In genomic region chr1:92484171-92484471, GRCh38 we compare ENCODE assay signal across 8 cellular contexts. TPM values are rescaled to one million over a fixed set of nuclear protein-coding genes. Genes with fewer than 3 reads are reported as not detected.
DNase-seq lines count a peak whose midpoint lies in the region; ATAC-seq and TF ChIP-seq lines count a peak whose summit lies in the region.

No MANE protein-coding gene starts in this region.

- peaks cover 73% of the 10 kb centered on the region for H3K36me3 Mint-ChIP-seq in activated T-cell treated with anti-CD3 and anti-CD28 coated beads, Interleukin-2, amount 50 U/mL, for 24 hours (ENCODE audit: low read depth)
- H3K36me3 Mint-ChIP-seq in activated T-helper 2 cell treated with anti-CD3 and anti-CD28 coated beads, Interferon-gamma antibody, Interleukin-2, Interleukin-4, amounts not matched to agents 10 μg/mL and 5 μg/mL and 100 μg/mL, durations not matched to agents 14 hours and 24 hours and 36 hours (ENCODE audit: low read depth): peaks cover 64% of the 10 kb centered on the region

- intact Hi-C loops in activated T-helper 2 cell treated with anti-CD3 and anti-CD28 coated beads, Interferon-gamma antibody, Interleukin-2, Interleukin-4, amounts not matched to agents 10 μg/mL and 5 μg/mL and 100 μg/mL, durations not matched to agents 14 hours and 24 hours and 36 hours (cut with micrococcal nuclease): loop anchor here (1.0 to 10.0 kb wide), 3 partner anchors 93 to 289 kb away; no protein-coding TSS in a partner anchor
- intact Hi-C loops in right lobe of liver (cut with DNase I): no loop called here

- peak overlapping the region in 2 of 3 donors; percentile 46 to 50 for H3K4me3 ChIP-seq in right lobe of liver
- peak overlapping the region; percentile 60 for H3K4me3 ChIP-seq in suprapubic skin

- no peak for DNase-seq in activated T-cell treated with anti-CD3 and anti-CD28 coated beads, Interleukin-2, amount 50 U/mL, for 24 hours
- DNase-seq in activated T-cell treated with anti-CD3 and anti-CD28 coated beads, Interleukin-2, amount 50 U/mL, for 1 hour: no peak
- DNase-seq in activated T-helper 2 cell treated with anti-CD3 and anti-CD28 coated beads, Interferon-gamma antibody, Interleukin-2, Interleukin-4, amounts not matched to agents 10 μg/mL and 5 μg/mL and 100 μg/mL, durations not matched to agents 14 hours and 24 hours and 36 hours (ENCODE audit: low spot score): no peak
- DNase-seq in right lobe of liver (peak in 1 of 3 donors; percentile 44), suprapubic skin (ENCODE audit: low spot score in 2 of 2) (no peak), foreskin keratinocyte (no peak), GM19240 (ENCODE audit: insufficient read length, low spot score) (no peak)

- TF ChIP-seq CTCF in right lobe of liver (IDR thresholded peaks at IDR 0.05): no peak
- no peak for TF ChIP-seq CTCF in suprapubic skin (IDR thresholded peaks at IDR 0.05)
- no peak for TF ChIP-seq CTCF in foreskin keratinocyte (conservative IDR thresholded peaks at IDR 0.05)

- no peak for TF ChIP-seq EP300 in suprapubic skin (IDR thresholded peaks at IDR 0.05)

- H3K27me3 ChIP-seq in right lobe of liver (peaks cover 7 to 59% of the 10 kb centered on the region in 2 donors), suprapubic skin (peaks cover 100% of the 10 kb centered on the region), foreskin keratinocyte (peaks cover 100% of the 10 kb centered on the region)

- no peak overlapping the region for H3K27ac ChIP-seq in right lobe of liver
- H3K27ac ChIP-seq in suprapubic skin: no peak overlapping the region
- no peak overlapping the region for H3K27ac ChIP-seq in foreskin keratinocyte

- no peaks in the 10 kb centered on the region for H3K9me3 Mint-ChIP-seq in activated T-cell treated with anti-CD3 and anti-CD28 coated beads, Interleukin-2, amount 50 U/mL, for 24 hours
- H3K9me3 Mint-ChIP-seq in activated T-helper 2 cell treated with anti-CD3 and anti-CD28 coated beads, Interferon-gamma antibody, Interleukin-2, Interleukin-4, amounts not matched to agents 10 μg/mL and 5 μg/mL and 100 μg/mL, durations not matched to agents 14 hours and 24 hours and 36 hours: no peaks in the 10 kb centered on the region

- ATAC-seq in right lobe of liver (peak in 1 of 4 donors; percentile 3), foreskin keratinocyte (no peak), GM18868 (IDR thresholded peaks at IDR 0.05; ENCODE audit: unreplicated experiment) (no peak)

- no CpG with 5 or more reads among the region's 15 CpGs for WGBS in right lobe of liver (ENCODE audit: insufficient coverage, low coverage, low lambda C conversion rate, missing lambda C conversion rate)
- 2% methylated on average over 15 of the region's 15 CpGs for WGBS in suprapubic skin

- H3K4me3 Mint-ChIP-seq in activated T-cell treated with anti-CD3 and anti-CD28 coated beads, Interleukin-2, amount 50 U/mL, for 24 hours: peak overlapping the region; percentile 90
- H3K4me3 Mint-ChIP-seq in activated T-helper 2 cell treated with anti-CD3 and anti-CD28 coated beads, Interferon-gamma antibody, Interleukin-2, Interleukin-4, amounts not matched to agents 10 μg/mL and 5 μg/mL and 100 μg/mL, durations not matched to agents 14 hours and 24 hours and 36 hours (ENCODE audit: low read depth): peak overlapping the region; percentile 99

- peaks cover 0 to 55% (median 22%) of the 10 kb centered on the region in 4 donors for H3K4me1 ChIP-seq in right lobe of liver
- H3K4me1 ChIP-seq in suprapubic skin: peaks cover 70% of the 10 kb centered on the region
- H3K4me1 ChIP-seq in foreskin keratinocyte: peaks cover 2% of the 10 kb centered on the region

- TF ChIP-seq POLR2A in right lobe of liver (IDR thresholded peaks at IDR 0.05) (no peak), suprapubic skin (IDR thresholded peaks at IDR 0.05) (no peak)

- H3K27ac Mint-ChIP-seq in activated T-cell treated with anti-CD3 and anti-CD28 coated beads, Interleukin-2, amount 50 U/mL, for 24 hours: peak overlapping the region; percentile 98
- H3K27ac Mint-ChIP-seq in activated T-helper 2 cell treated with anti-CD3 and anti-CD28 coated beads, Interferon-gamma antibody, Interleukin-2, Interleukin-4, amounts not matched to agents 10 μg/mL and 5 μg/mL and 100 μg/mL, durations not matched to agents 14 hours and 24 hours and 36 hours: peak overlapping the region; percentile 89

- no peaks in the 10 kb centered on the region for H3K27me3 Mint-ChIP-seq in activated T-cell treated with anti-CD3 and anti-CD28 coated beads, Interleukin-2, amount 50 U/mL, for 24 hours
- H3K27me3 Mint-ChIP-seq in activated T-helper 2 cell treated with anti-CD3 and anti-CD28 coated beads, Interferon-gamma antibody, Interleukin-2, Interleukin-4, amounts not matched to agents 10 μg/mL and 5 μg/mL and 100 μg/mL, durations not matched to agents 14 hours and 24 hours and 36 hours (ENCODE audit: low read depth): no peaks in the 10 kb centered on the region

- H3K9me3 ChIP-seq in right lobe of liver (no peaks in the 10 kb centered on the region), suprapubic skin (no peaks in the 10 kb centered on the region)

- H3K36me3 ChIP-seq in right lobe of liver (no peaks in the 10 kb centered on the region), suprapubic skin (no peaks in the 10 kb centered on the region)

- H3K4me1 Mint-ChIP-seq in activated T-cell treated with anti-CD3 and anti-CD28 coated beads, Interleukin-2, amount 50 U/mL, for 24 hours (ENCODE audit: low read depth): peaks cover 47% of the 10 kb centered on the region
- peaks cover 34% of the 10 kb centered on the region for H3K4me1 Mint-ChIP-seq in activated T-helper 2 cell treated with anti-CD3 and anti-CD28 coated beads, Interferon-gamma antibody, Interleukin-2, Interleukin-4, amounts not matched to agents 10 μg/mL and 5 μg/mL and 100 μg/mL, durations not matched to agents 14 hours and 24 hours and 36 hours (ENCODE audit: low read depth)

RNA-seq across cellular contexts. Expression of gene GFI1, which starts 2.6 kb away (rescaled TPM):
- 93.8 and 99.4 TPM in 2 replicates for total RNA-seq in activated T-helper 2 cell treated with anti-CD3 and anti-CD28 coated beads, Interferon-gamma antibody, Interleukin-2, Interleukin-4, amounts not matched to agents 10 μg/mL and 5 μg/mL and 100 μg/mL, durations not matched to agents 14 hours and 24 hours and 36 hours
- total RNA-seq in right lobe of liver (under 1 TPM; 0.12 to 0.80 (median 0.42) TPM), suprapubic skin (under 1 TPM in 2 of 4 donors, not detected in 2; 0.36 to 0.48 TPM), foreskin keratinocyte (0.07 and 0.10 TPM in 2 replicates)
- polyA plus RNA-seq in foreskin keratinocyte: 0.07 TPM in 2 replicates

Comparison
In these comparisons a context has a peak if more than half of its experiments do, and no peak if none do; other contexts are left out.
1. RNA of gene GFI1, which starts 2.6 kb away (total RNA-seq): 93.8 to 99.4 TPM in activated T-helper 2 cell treated with anti-CD3 and anti-CD28 coated beads, Interferon-gamma antibody, Interleukin-2, Interleukin-4, amounts not matched to agents 10 μg/mL and 5 μg/mL and 100 μg/mL, durations not matched to agents 14 hours and 24 hours and 36 hours; 0.12 to 0.80 TPM in right lobe of liver, 0.36 to 0.48 TPM in suprapubic skin and 0.07 to 0.10 TPM in foreskin keratinocyte; every median in the first group is over 10 times any median in the second.